16 cellular contexts compared by ENCODE assay signal in genomic region chr20:35893942-35894341, GRCh38.
DNase-seq lines count a peak whose midpoint lies in the region; ATAC-seq and TF ChIP-seq lines count a peak whose summit lies in the region.
"Had no signal": no experiment of that assay in that cellular context is flagged by ENCODE, and none has a peak within 500 bp of the region (broad histone marks: within the 10 kb centered on the region; RNA-seq: fewer than 3 reads in every experiment).

No MANE protein-coding gene starts in this region.

- no peak overlapping the region for H2AFZ ChIP-seq in MM.1S (ENCODE audit: low read length)

- TF ChIP-seq CTCF in MM.1S (IDR thresholded peaks at IDR 0.05; ENCODE audit: low read length), result no peak

- no peaks in the 10 kb centered on the region for H3K36me3 ChIP-seq in MM.1S (replicated peaks; ENCODE audit: insufficient read depth, low read length)

- H3K79me2 ChIP-seq in MM.1S (ENCODE audit: low read length), result no peaks in the 10 kb centered on the region

- CTCF ChIA-PET in activated CD4-positive, alpha-beta T cell treated with anti-CD3 and anti-CD28 coated beads for 36 hours (lab: Charles Lee), result interaction anchor here (1.0 to 2.8 kb wide), 3 partner anchors 9 to 292 kb away, joined by 3 to 12 read pairs (median 3); no protein-coding TSS in a partner anchor
- CTCF ChIA-PET in activated CD4-positive, alpha-beta T cell treated with anti-CD3 and anti-CD28 coated beads, Interleukin-2, amount 10 ng/mL, durations not matched to agents 7 days and 5 days (lab: Charles Lee), result interaction anchor here (1.4 to 1.6 kb wide), 2 partner anchors 10 to 60 kb away, joined by 3 to 4 read pairs; partner anchors contain the start of gene SCAND1

- POLR2A ChIA-PET in activated CD4-positive, alpha-beta T cell treated with anti-CD3 and anti-CD28 coated beads for 36 hours (lab: Charles Lee), result interaction anchor here (0.6 kb wide), 1 partner anchor 175 kb away, joined by 3 read pairs; no protein-coding TSS in a partner anchor
- POLR2A ChIA-PET in activated CD4-positive, alpha-beta T cell treated with anti-CD3 and anti-CD28 coated beads, Interleukin-2, amount 10 ng/mL, durations not matched to agents 7 days and 5 days (lab: Charles Lee), result no interaction called here

- peaks cover 15% of the 10 kb centered on the region for H3K4me1 Mint-ChIP-seq in activated CD4-positive, alpha-beta T cell treated with anti-CD3 and anti-CD28 coated beads for 36 hours
- H3K4me1 Mint-ChIP-seq in activated CD4-positive, alpha-beta T cell treated with anti-CD3 and anti-CD28 coated beads, Interleukin-2, amount 10 ng/mL, durations not matched to agents 7 days and 5 days, result peaks cover 16% of the 10 kb centered on the region
- H3K4me1 Mint-ChIP-seq in natural killer cell treated with Interleukin-12 subunit alpha and Interleukin-12 subunit beta and Interleukin-15 and Interleukin-18, amount 100 ng/mL, for 72 hours (ENCODE audit: low read depth in 2 of 2), result peaks cover 8 to 16% of the 10 kb centered on the region in 2 donors
- H3K4me1 Mint-ChIP-seq: mesothelial cell of epicardium had no signal

- no peaks in the 10 kb centered on the region for H3K27me3 Mint-ChIP-seq in activated CD4-positive, alpha-beta T cell treated with anti-CD3 and anti-CD28 coated beads for 36 hours
- H3K27me3 Mint-ChIP-seq in activated CD4-positive, alpha-beta T cell treated with anti-CD3 and anti-CD28 coated beads, Interleukin-2, amount 10 ng/mL, durations not matched to agents 7 days and 5 days, result no peaks in the 10 kb centered on the region
- H3K27me3 Mint-ChIP-seq in natural killer cell treated with Interleukin-12 subunit alpha and Interleukin-12 subunit beta and Interleukin-15 and Interleukin-18, amount 100 ng/mL, for 72 hours, result no peaks in the 10 kb centered on the region

- intact Hi-C loops in activated CD4-positive, alpha-beta T cell treated with anti-CD3 and anti-CD28 coated beads for 36 hours (cut with DNase I, micrococcal nuclease), result no loop called here

- no peaks in the 10 kb centered on the region for H3K27me3 ChIP-seq in MM.1S (replicated peaks; ENCODE audit: insufficient read depth, low read length)

- no peaks in the 10 kb centered on the region for H3K9me3 ChIP-seq in MM.1S (replicated peaks; ENCODE audit: insufficient read depth, low read length)

- H3K9ac ChIP-seq in MM.1S (ENCODE audit: low read length), result no peak overlapping the region

- no peak overlapping the region for H3K4me2 ChIP-seq in MM.1S (ENCODE audit: low read depth, low read length)

- no peaks in the 10 kb centered on the region for H3K9me3 Mint-ChIP-seq in activated CD4-positive, alpha-beta T cell treated with anti-CD3 and anti-CD28 coated beads for 36 hours (ENCODE audit: low read depth)
- no peaks in the 10 kb centered on the region for H3K9me3 Mint-ChIP-seq in activated CD4-positive, alpha-beta T cell treated with anti-CD3 and anti-CD28 coated beads, Interleukin-2, amount 10 ng/mL, durations not matched to agents 7 days and 5 days
- H3K9me3 Mint-ChIP-seq in natural killer cell treated with Interleukin-12 subunit alpha and Interleukin-12 subunit beta and Interleukin-15 and Interleukin-18, amount 100 ng/mL, for 72 hours, result no peaks in the 10 kb centered on the region
- H3K9me3 Mint-ChIP-seq: mesothelial cell of epicardium had no signal

- H3F3A ChIP-seq in MM.1S (ENCODE audit: insufficient read depth, low read length), result no peaks in the 10 kb centered on the region

- H3K27ac Mint-ChIP-seq in activated CD4-positive, alpha-beta T cell treated with anti-CD3 and anti-CD28 coated beads for 36 hours, result no peak overlapping the region
- no peak overlapping the region for H3K27ac Mint-ChIP-seq in activated CD4-positive, alpha-beta T cell treated with anti-CD3 and anti-CD28 coated beads, Interleukin-2, amount 10 ng/mL, durations not matched to agents 7 days and 5 days
- H3K27ac Mint-ChIP-seq in natural killer cell treated with Interleukin-12 subunit alpha and Interleukin-12 subunit beta and Interleukin-15 and Interleukin-18, amount 100 ng/mL, for 72 hours, result no peak overlapping the region
- H3K27ac Mint-ChIP-seq: mesothelial cell of epicardium had no signal

- no peak overlapping the region for H3K27ac ChIP-seq in MM.1S (ENCODE audit: low read length)

- no peaks in the 10 kb centered on the region for H4K20me1 ChIP-seq in MM.1S (ENCODE audit: insufficient read depth, low read length)

- H3K36me3 Mint-ChIP-seq in activated CD4-positive, alpha-beta T cell treated with anti-CD3 and anti-CD28 coated beads for 36 hours (ENCODE audit: low read depth), result peaks cover 9% of the 10 kb centered on the region
- H3K36me3 Mint-ChIP-seq in activated CD4-positive, alpha-beta T cell treated with anti-CD3 and anti-CD28 coated beads, Interleukin-2, amount 10 ng/mL, durations not matched to agents 7 days and 5 days (ENCODE audit: low read depth), result peaks cover 14% of the 10 kb centered on the region
- H3K36me3 Mint-ChIP-seq in natural killer cell treated with Interleukin-12 subunit alpha and Interleukin-12 subunit beta and Interleukin-15 and Interleukin-18, amount 100 ng/mL, for 72 hours, result no peaks in the 10 kb centered on the region

- peak; percentile 24 for DNase-seq in activated CD4-positive, alpha-beta T cell treated with anti-CD3 and anti-CD28 coated beads for 36 hours
- no peak for DNase-seq in activated CD4-positive, alpha-beta T cell treated with anti-CD3 and anti-CD28 coated beads, Interleukin-2, amount 10 ng/mL, durations not matched to agents 7 days and 5 days
- DNase-seq in natural killer cell treated with Interleukin-12 subunit alpha and Interleukin-12 subunit beta and Interleukin-15 and Interleukin-18, amount 100 ng/mL, for 72 hours (ENCODE audit: low spot score), result no peak
- DNase-seq in NCI-H524 (lab: John Stamatoyannopoulos, UW), result no peak
- DNase-seq in activated naive CD4-positive, alpha-beta T cell (lab: John Stamatoyannopoulos, UW), result no peak
- DNase-seq in MM.1S, result no peak
- DNase-seq: 8988T, amniotic stem cell, DMS79 treated with DMSO at 0.1 percent for 48 hours, GOT3, NCI-H2029 treated with DMSO at 0.1 percent for 48 hours, right cardiac atrium had no signal

- no peak overlapping the region for H3K4me3 ChIP-seq in MM.1S (ENCODE audit: low read length)

- no peaks in the 10 kb centered on the region for H3K4me1 ChIP-seq in MM.1S (ENCODE audit: low read length)

- peak; percentile 80 for ATAC-seq in activated CD4-positive, alpha-beta T cell treated with anti-CD3 and anti-CD28 coated beads for 36 hours
- ATAC-seq in GM21526 (IDR thresholded peaks at IDR 0.05; ENCODE audit: low FRiP score, unreplicated experiment) (peak; percentile 76), HG03280 (IDR thresholded peaks at IDR 0.05; ENCODE audit: unreplicated experiment) (peak; percentile 79)
- peak; percentile 89 to 96 for ATAC-seq in natural killer cell treated with Interleukin-12 subunit alpha and Interleukin-12 subunit beta and Interleukin-15 and Interleukin-18, amount 100 ng/mL, for 72 hours
- ATAC-seq: HepG2, right cardiac atrium had no signal

- no peak overlapping the region for H3K4me3 Mint-ChIP-seq in activated CD4-positive, alpha-beta T cell treated with anti-CD3 and anti-CD28 coated beads for 36 hours
- no peak overlapping the region for H3K4me3 Mint-ChIP-seq in activated CD4-positive, alpha-beta T cell treated with anti-CD3 and anti-CD28 coated beads, Interleukin-2, amount 10 ng/mL, durations not matched to agents 7 days and 5 days
- H3K4me3 Mint-ChIP-seq in natural killer cell treated with Interleukin-12 subunit alpha and Interleukin-12 subunit beta and Interleukin-15 and Interleukin-18, amount 100 ng/mL, for 72 hours, result peak overlapping the region; percentile 47
- H3K4me3 Mint-ChIP-seq: mesothelial cell of epicardium had no signal

- H3K9me2 ChIP-seq in MM.1S (replicated peaks; ENCODE audit: insufficient read depth, low read length), result no peaks in the 10 kb centered on the region
